ENCODE assay signal across 8 cellular contexts in genomic region chr11:848380-848931, GRCh38. TPM values are rescaled to one million over a fixed set of nuclear protein-coding genes. Genes with fewer than 3 reads are reported as not detected.
DNase-seq lines count a peak whose midpoint lies in the region; ATAC-seq, FAIRE-seq and TF ChIP-seq lines count a peak whose summit lies in the region.

No MANE protein-coding gene starts in this region.

- no peak for FAIRE-seq in RCC 7860 (lab: Jason Lieb, UNC)

- H3K4me1 ChIP-seq in MM.1S (ENCODE audit: low read length) (peaks cover 4% of the 10 kb centered on the region; the same call in 1 of the 2 replicates), osteoblast (ENCODE audit: insufficient read depth, low read length) (peaks cover 27% of the 10 kb centered on the region)

- peak overlapping the region; percentile 60; the same call in 1 of the 2 replicates for H3K4me2 ChIP-seq in MM.1S (ENCODE audit: low read depth, low read length)
- no peak overlapping the region for H3K4me2 ChIP-seq in osteoblast (ENCODE audit: insufficient read depth, low read length)

- H2AFZ ChIP-seq in MM.1S (ENCODE audit: low read length): no peak overlapping the region
- no peak overlapping the region for H2AFZ ChIP-seq in osteoblast (ENCODE audit: low read length)

- no peaks in the 10 kb centered on the region for H3K9me2 ChIP-seq in MM.1S (replicated peaks; ENCODE audit: insufficient read depth, low read length)

- H3K4me3 ChIP-seq in MM.1S (ENCODE audit: low read length): peak overlapping the region; percentile 17; the same call in 1 of the 2 replicates
- no peak overlapping the region for H3K4me3 ChIP-seq in osteoblast (ENCODE audit: insufficient read depth, low read length)

- H3K9me3 ChIP-seq in MM.1S (replicated peaks; ENCODE audit: insufficient read depth, low read length) (no peaks in the 10 kb centered on the region), osteoblast (ENCODE audit: low read depth, low read length) (no peaks in the 10 kb centered on the region)

- H3K36me3 ChIP-seq in MM.1S (replicated peaks; ENCODE audit: insufficient read depth, low read length): no peaks in the 10 kb centered on the region
- peaks cover 6% of the 10 kb centered on the region for H3K36me3 ChIP-seq in osteoblast (ENCODE audit: insufficient read depth, low read length)

- no peak for TF ChIP-seq POLR2A in erythroblast (IDR thresholded peaks at IDR 0.05; ENCODE audit: low read length)

- no peaks in the 10 kb centered on the region for H3F3A ChIP-seq in MM.1S (ENCODE audit: insufficient read depth, low read length)

- no peak overlapping the region for H3K9ac ChIP-seq in MM.1S (ENCODE audit: low read length)

- no peak for ATAC-seq in HG02798 (IDR thresholded peaks at IDR 0.05; ENCODE audit: poor library complexity, unreplicated experiment)
- ATAC-seq in HG02610 (IDR thresholded peaks at IDR 0.05; ENCODE audit: unreplicated experiment): no peak

- peak; percentile 90 for TF ChIP-seq CTCF in MM.1S (IDR thresholded peaks at IDR 0.05; ENCODE audit: low read length)
- TF ChIP-seq CTCF in osteoblast (IDR thresholded peaks at IDR 0.05; ENCODE audit: extremely low read depth, low read depth, low read length): peak; percentile 73

- H3K27ac ChIP-seq in MM.1S (ENCODE audit: low read length) (no peak overlapping the region), osteoblast (ENCODE audit: low read depth, low read length) (no peak overlapping the region)

- H4K20me1 ChIP-seq in MM.1S (ENCODE audit: insufficient read depth, low read length): no peaks in the 10 kb centered on the region
- H4K20me1 ChIP-seq in osteoblast (ENCODE audit: insufficient read depth, low read length): peaks cover 37% of the 10 kb centered on the region

- DNase-seq in EH (ENCODE audit: low read depth) (peak; percentile 52), MM.1S (peak; percentile 49), erythroblast (lab: John Stamatoyannopoulos, UW) (peak; percentile 47 to 75), osteoblast (ENCODE audit: insufficient read length, low spot score, missing footprints) (peak; percentile 99), RCC 7860 (ENCODE audit: low spot score) (no peak)
- peak; percentile 73 for DNase-seq in activated CD8-positive, alpha-beta memory T cell treated with anti-CD3 and anti-CD28 coated beads, Interleukin-2, amount 50 U/mL, for 4 hours

- no peaks in the 10 kb centered on the region for H3K79me2 ChIP-seq in MM.1S (ENCODE audit: low read length)
- H3K79me2 ChIP-seq in osteoblast (ENCODE audit: insufficient read depth, low read length): peaks cover 83% of the 10 kb centered on the region

- H3K27me3 ChIP-seq in MM.1S (replicated peaks; ENCODE audit: insufficient read depth, low read length): peaks cover 80% of the 10 kb centered on the region
- no peaks in the 10 kb centered on the region for H3K27me3 ChIP-seq in osteoblast (ENCODE audit: insufficient read depth, low read length)

RNA-seq across cellular contexts. Expression of gene TSPAN4, which starts 5.8 kb away (rescaled TPM):
- total RNA-seq in osteoblast: 168 and 186 TPM in 2 replicates

RNA-seq across cellular contexts. Expression of gene POLR2L, which starts 6.1 kb away (rescaled TPM):
- 47.4 and 60.8 TPM in 2 replicates for total RNA-seq in osteoblast

RNA-seq across cellular contexts. Expression of gene CD151, which starts 15.7 kb away (rescaled TPM):
- total RNA-seq in osteoblast: 366 and 416 TPM in 2 replicates

RNA-seq across cellular contexts. Expression of gene CRACR2B, which starts 20.7 kb away (rescaled TPM):
- 0.59 and 0.72 TPM in 2 replicates for total RNA-seq in osteoblast

RNA-seq across cellular contexts. Expression of gene PNPLA2, which starts 29.7 kb away (rescaled TPM):
- 32.1 and 32.6 TPM in 2 replicates for total RNA-seq in osteoblast
